Comparison of ENCODE assay signal across 16 cellular contexts in the genomic region with DNA sequence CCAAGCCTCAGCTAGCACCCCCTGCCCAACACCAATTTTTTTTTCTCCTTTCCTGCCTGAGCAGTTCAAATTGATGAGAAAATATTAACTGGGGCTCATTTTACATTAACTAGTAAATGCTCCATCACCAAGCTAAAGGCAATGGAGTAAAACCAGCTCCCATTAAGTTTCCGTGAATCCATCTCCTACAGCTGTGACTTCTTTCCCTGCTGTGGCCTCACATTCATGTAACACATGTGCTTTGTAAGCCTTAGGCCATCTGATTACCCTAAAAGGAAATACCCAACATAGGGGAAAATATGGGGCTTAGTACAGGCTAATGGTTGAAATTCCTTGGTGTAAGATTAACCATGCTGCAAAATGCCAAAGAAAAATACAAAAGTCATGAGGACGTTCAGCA.
DNase-seq lines count a peak whose midpoint lies in the region; ATAC-seq and TF ChIP-seq lines count a peak whose summit lies in the region.
"Had no signal": no experiment of that assay in that cellular context is flagged by ENCODE, and none has a peak within 500 bp of the region (broad histone marks: within the 10 kb centered on the region; RNA-seq: fewer than 3 reads in every experiment).

No MANE protein-coding gene starts in this region.

- intact Hi-C loops in esophagus squamous epithelium (cut with DNase I): no loop called here

- no peaks in the 10 kb centered on the region for H3K4me1 ChIP-seq in esophagus squamous epithelium
- H3K4me1 ChIP-seq: A549; BLaER1 treated with 17β-estradiol and CSF1 and Interleukin-3, amounts not matched to agents 10 nM and 100 nM had no signal

- H3K27ac ChIP-seq in esophagus squamous epithelium: no peak overlapping the region
- H3K27ac ChIP-seq: A549; BLaER1 treated with 17β-estradiol and CSF1 and Interleukin-3, amounts not matched to agents 10 nM and 100 nM; HL-60 had no signal

- H3K9me3 ChIP-seq in esophagus squamous epithelium: no peaks in the 10 kb centered on the region
- H3K9me3 ChIP-seq: A549; BLaER1 treated with 17β-estradiol and CSF1 and Interleukin-3, amounts not matched to agents 10 nM and 100 nM had no signal

- 63 to 77% methylated on average over 2 of the region's 2 CpGs for WGBS in esophagus squamous epithelium, 2 donors

- H3K9me3 Mint-ChIP-seq in brain (no peaks in the 10 kb centered on the region), nephron (no peaks in the 10 kb centered on the region)
- H3K9me3 Mint-ChIP-seq: CD8-positive, alpha-beta T cell; H9 had no signal

- DNase-seq in kidney epithelial cell (ENCODE audit: low read depth) (peak; percentile 45), A172 (ENCODE audit: low spot score) (no peak), esophagus squamous epithelium (lab: John Stamatoyannopoulos, UW) (no peak)
- no peak for DNase-seq in central memory CD4-positive, alpha-beta T cell
- DNase-seq: Calu3; CD8-positive, alpha-beta T cell; DMS79 treated with DMSO at 0.1 percent for 48 hours; GF-D8; H9 had no signal

- H3K27ac Mint-ChIP-seq in brain: peak overlapping the region; percentile 0 to 95 (median 50)
- peak overlapping the region; percentile 96 to 98 (median 98) for H3K27ac Mint-ChIP-seq in nephron
- H3K27ac Mint-ChIP-seq: B cell; CD8-positive, alpha-beta T cell; H9 had no signal

- no peak overlapping the region for H3K4me3 ChIP-seq in kidney epithelial cell (ENCODE audit: low read depth, low read length)
- no peak overlapping the region for H3K4me3 ChIP-seq in esophagus squamous epithelium
- H3K4me3 ChIP-seq: A549; BLaER1 treated with 17β-estradiol and CSF1 and Interleukin-3, amounts not matched to agents 10 nM and 100 nM had no signal

- peaks cover 5% of the 10 kb centered on the region for H3K36me3 Mint-ChIP-seq in brain
- no peaks in the 10 kb centered on the region for H3K36me3 Mint-ChIP-seq in nephron (ENCODE audit: low read depth)
- H3K36me3 Mint-ChIP-seq: CD8-positive, alpha-beta T cell had no signal

- no peaks in the 10 kb centered on the region for H3K27me3 ChIP-seq in kidney epithelial cell (ENCODE audit: control insufficient read depth, insufficient read depth, low read length)
- H3K27me3 ChIP-seq in esophagus squamous epithelium: peaks cover 0 to 4% (median 1%) of the 10 kb centered on the region in 4 donors
- H3K27me3 ChIP-seq: BLaER1 treated with 17β-estradiol and CSF1 and Interleukin-3, amounts not matched to agents 10 nM and 100 nM had no signal

- H3K36me3 ChIP-seq in kidney epithelial cell (ENCODE audit: control insufficient read depth, insufficient read depth, low read length): no peaks in the 10 kb centered on the region
- no peaks in the 10 kb centered on the region for H3K36me3 ChIP-seq in esophagus squamous epithelium
- H3K36me3 ChIP-seq: BLaER1 treated with 17β-estradiol and CSF1 and Interleukin-3, amounts not matched to agents 10 nM and 100 nM had no signal

- no peak for TF ChIP-seq POLR2A in esophagus squamous epithelium (IDR thresholded peaks at IDR 0.05)

- TF ChIP-seq CTCF in brain (conservative IDR thresholded peaks at IDR 0.05) (no peak), kidney epithelial cell (IDR thresholded peaks at IDR 0.05; ENCODE audit: insufficient read depth, low read length, poor library complexity, severe bottlenecking) (no peak), nephron (IDR thresholded peaks at IDR 0.05; ENCODE audit: unreplicated experiment in 3 of 3) (no peak), esophagus squamous epithelium (IDR thresholded peaks at IDR 0.05) (no peak)

- peak overlapping the region in 1 of 5 experiments; percentile 61 for H3K4me3 Mint-ChIP-seq in brain
- peak overlapping the region in 2 of 3 experiments; percentile 48 to 67 for H3K4me3 Mint-ChIP-seq in nephron
- H3K4me3 Mint-ChIP-seq: B cell; CD8-positive, alpha-beta T cell; H9 had no signal

- peaks cover 75% of the 10 kb centered on the region for H3K4me1 Mint-ChIP-seq in brain
- peaks cover 20% of the 10 kb centered on the region for H3K4me1 Mint-ChIP-seq in nephron
- H3K4me1 Mint-ChIP-seq: B cell had no signal

- no peak for ATAC-seq in HG03442 (IDR thresholded peaks at IDR 0.05; ENCODE audit: unreplicated experiment)
- ATAC-seq: A549; CD8-positive, alpha-beta T cell had no signal

- peaks cover 4% of the 10 kb centered on the region for H3K27me3 Mint-ChIP-seq in brain
- H3K27me3 Mint-ChIP-seq in nephron (ENCODE audit: low read depth): peaks cover 6% of the 10 kb centered on the region
